In the genomic region with DNA sequence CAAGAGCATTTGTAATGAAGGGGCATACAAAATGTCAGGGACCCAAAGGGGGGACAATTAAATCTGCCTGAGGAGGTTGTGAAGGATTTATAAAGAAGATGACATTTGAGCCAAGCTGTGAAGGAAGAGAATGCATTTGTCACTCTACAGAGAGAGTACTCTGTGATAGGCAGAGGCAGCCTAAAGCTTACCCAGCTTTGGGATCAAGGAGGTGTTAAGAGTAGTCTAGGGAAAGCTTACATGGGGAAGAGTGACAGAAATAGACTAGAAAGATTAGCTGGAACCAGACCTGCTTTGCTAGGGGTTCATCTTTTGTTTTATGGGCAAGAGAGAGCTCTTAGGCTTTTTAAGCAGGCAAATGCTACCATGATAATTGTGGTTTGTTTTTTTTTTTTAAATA, we compare ENCODE assay signal across 18 cellular contexts.
"Had no signal": no experiment of that assay in that cellular context is flagged by ENCODE, and none has a peak within 500 bp of the region (broad histone marks: within the 10 kb centered on the region; RNA-seq: fewer than 3 reads in every experiment).

No MANE protein-coding gene starts in this region.

- ATAC-seq: esophagus mucosa; naive thymus-derived CD4-positive, alpha-beta T cell; psoas muscle; stimulated activated naive B cell treated with anti-CD40 and anti-IgM and Interleukin-4, amounts not matched to agents 10 μg/mL and 1 μg/mL and 100 μg/mL, for 72 hours; stimulated activated naive CD8-positive, alpha-beta T cell treated with anti-CD3 and anti-CD28 coated beads, Interleukin-15, amount 100 ng/mL, for 72 hours; upper lobe of right lung had no signal

- H3K36me3 Mint-ChIP-seq: stimulated activated naive B cell treated with anti-CD40 and anti-IgM and Interleukin-4, amounts not matched to agents 10 μg/mL and 1 μg/mL and 100 μg/mL, for 72 hours had no signal

- H3K9me3 Mint-ChIP-seq: nephron progenitor cell; stimulated activated naive B cell treated with anti-CD40 and anti-IgM and Interleukin-4, amounts not matched to agents 10 μg/mL and 1 μg/mL and 100 μg/mL, for 72 hours had no signal

- H3K27me3 Mint-ChIP-seq: naive thymus-derived CD4-positive, alpha-beta T cell; stimulated activated naive B cell treated with anti-CD40 and anti-IgM and Interleukin-4, amounts not matched to agents 10 μg/mL and 1 μg/mL and 100 μg/mL, for 72 hours; stimulated activated naive CD8-positive, alpha-beta T cell treated with anti-CD3 and anti-CD28 coated beads, Interleukin-15, amount 100 ng/mL, for 72 hours had no signal

- H3K27ac Mint-ChIP-seq: naive thymus-derived CD4-positive, alpha-beta T cell; nephron progenitor cell; stimulated activated naive B cell treated with anti-CD40 and anti-IgM and Interleukin-4, amounts not matched to agents 10 μg/mL and 1 μg/mL and 100 μg/mL, for 72 hours had no signal

- H3K4me3 Mint-ChIP-seq: naive thymus-derived CD4-positive, alpha-beta T cell; nephron progenitor cell; stimulated activated naive B cell treated with anti-CD40 and anti-IgM and Interleukin-4, amounts not matched to agents 10 μg/mL and 1 μg/mL and 100 μg/mL, for 72 hours; stimulated activated naive CD8-positive, alpha-beta T cell treated with anti-CD3 and anti-CD28 coated beads, Interleukin-15, amount 100 ng/mL, for 72 hours had no signal

- H3K4me1 Mint-ChIP-seq: naive thymus-derived CD4-positive, alpha-beta T cell; nephron progenitor cell; stimulated activated naive B cell treated with anti-CD40 and anti-IgM and Interleukin-4, amounts not matched to agents 10 μg/mL and 1 μg/mL and 100 μg/mL, for 72 hours; stimulated activated naive CD8-positive, alpha-beta T cell treated with anti-CD3 and anti-CD28 coated beads, Interleukin-15, amount 100 ng/mL, for 72 hours had no signal

- DNase-seq: cortex of kidney; dorsolateral prefrontal cortex; effector memory CD4-positive, alpha-beta T cell; islet precursor cell; left lung; mesendoderm; naive thymus-derived CD4-positive, alpha-beta T cell; nephron progenitor cell; psoas muscle; retina; sigmoid colon; stimulated activated CD4-positive, alpha-beta T cell treated with anti-CD3 and anti-CD28 coated beads, Interleukin-2, amount 100 ng/mL, for 24 hours; stimulated activated CD4-positive, alpha-beta T cell treated with anti-CD3 and anti-CD28 coated beads, Interleukin-4, amount 100 ng/mL, for 4 hours; stimulated activated naive B cell treated with anti-CD40 and anti-IgM and Interleukin-4, amounts not matched to agents 10 μg/mL and 1 μg/mL and 100 μg/mL, for 72 hours; stimulated activated naive CD8-positive, alpha-beta T cell treated with anti-CD3 and anti-CD28 coated beads, Interleukin-15, amount 100 ng/mL, for 72 hours; testis; upper lobe of right lung had no signal
